8 cellular contexts compared by ENCODE assay signal in genomic region chr20:43456252-43456651, GRCh38. TPM values are rescaled to one million over a fixed set of nuclear protein-coding genes. Genes with fewer than 3 reads are reported as not detected.
DNase-seq lines count a peak whose midpoint lies in the region; ATAC-seq and TF ChIP-seq lines count a peak whose summit lies in the region.
"Not testable (repeated sequence)": the region's sequence is repeated elsewhere in the genome, so short reads cannot be mapped to it uniquely, and the experiment has no call there.

No MANE protein-coding gene starts in this region.

- not testable (repeated sequence) for TF ChIP-seq EP300 in SK-N-SH (IDR thresholded peaks at IDR 0.05; ENCODE audit: borderline replicate concordance in 1 of 2, low read depth in 1 of 2, low read length in 1 of 2)

- H3K4me2 ChIP-seq in KMS-11: peak overlapping the region; percentile 97; the same call in 1 of the 2 replicates
- H3K4me2 ChIP-seq in SK-N-SH: peak overlapping the region; percentile 97
- H3K4me2 ChIP-seq in mammary epithelial cell (ENCODE audit: insufficient read depth, low read depth, low read length): peak overlapping the region; percentile 83

- H3K27me3 ChIP-seq in CD4-positive, alpha-beta memory T cell (ENCODE audit: insufficient read depth, low read length); KMS-11 (ENCODE audit: insufficient read depth, low read depth); SK-N-SH (ENCODE audit: insufficient read depth); mammary epithelial cell (ENCODE audit: insufficient read depth, low read length); iPS-20b (ENCODE audit: insufficient read depth, low read length): not testable (repeated sequence)

- H3K27me3 Mint-ChIP-seq in CD4-positive, alpha-beta memory T cell; activated T-cell treated with anti-CD3 and anti-CD28 coated beads, Interleukin-2, amount 50 U/mL, for 4 hours (ENCODE audit: low read depth): not testable (repeated sequence)
- H3K27me3 Mint-ChIP-seq in nephron progenitor cell (ENCODE audit: low read depth, poor library complexity): peaks cover 23% of the 10 kb centered on the region
- peaks cover 15% of the 10 kb centered on the region for H3K27me3 Mint-ChIP-seq in stimulated activated naive CD8-positive, alpha-beta T cell treated with anti-CD3 and anti-CD28 coated beads, Interleukin-15, Interleukin-2, amounts not matched to agents 100 ng/mL and 50 ng/mL, for 24 hours

- not testable (repeated sequence) for H3K4me3 ChIP-seq in CD4-positive, alpha-beta memory T cell (ENCODE audit: low read length in 2 of 2); KMS-11 (IDR thresholded peaks at IDR 0.05; ENCODE audit: insufficient read depth, low read depth, low read length); SK-N-SH (ENCODE audit: low read depth in 2 of 2, low read length in 1 of 2)
- peak overlapping the region in 1 of 3 experiments; percentile 71 for H3K4me3 ChIP-seq in mammary epithelial cell (replicated peaks in 1 of 3; ENCODE audit: insufficient read depth in 1 of 3, low read depth in 2 of 3, low read length in 3 of 3)
- peak overlapping the region; percentile 76; the same call in 1 of the 2 replicates for H3K4me3 ChIP-seq in iPS-20b (ENCODE audit: low read length)

- H3K27ac Mint-ChIP-seq in CD4-positive, alpha-beta memory T cell: peak overlapping the region in 4 of 7 donors; percentile 8 to 99 (median 96)
- peak overlapping the region; percentile 100 for H3K27ac Mint-ChIP-seq in nephron progenitor cell
- not testable (repeated sequence) for H3K27ac Mint-ChIP-seq in stimulated activated naive CD8-positive, alpha-beta T cell treated with anti-CD3 and anti-CD28 coated beads, Interleukin-15, Interleukin-2, amounts not matched to agents 100 ng/mL and 50 ng/mL, for 24 hours

- TF ChIP-seq RAD21 in SK-N-SH (IDR thresholded peaks at IDR 0.05; ENCODE audit: low read length): not testable (repeated sequence)

- peaks cover 24% of the 10 kb centered on the region for H3K4me1 ChIP-seq in CD4-positive, alpha-beta memory T cell (ENCODE audit: insufficient read depth, low read length)
- H3K4me1 ChIP-seq in KMS-11 (ENCODE audit: low read depth, poor library complexity, severe bottlenecking) (peaks cover 22% of the 10 kb centered on the region), SK-N-SH (ENCODE audit: control insufficient read depth in 1 of 2, insufficient read depth in 2 of 2, low read depth in 1 of 2, low read length in 1 of 2) (peaks cover 0 to 13% of the 10 kb centered on the region in 2 experiments; a peak in 2 of 4 replicates), mammary epithelial cell (ENCODE audit: insufficient read depth, low read length) (peaks cover 12% of the 10 kb centered on the region)
- not testable (repeated sequence) for H3K4me1 ChIP-seq in iPS-20b (ENCODE audit: insufficient read depth, low read length)

- in situ Hi-C loops in mammary epithelial cell (cut with MboI; ENCODE audit: low sequenced_read_pairs in 2 of 2): not testable (repeated sequence)

- not testable (repeated sequence) for H3K9me3 Mint-ChIP-seq in CD4-positive, alpha-beta memory T cell; activated T-cell treated with anti-CD3 and anti-CD28 coated beads, Interleukin-2, amount 50 U/mL, for 4 hours; nephron progenitor cell; stimulated activated naive CD8-positive, alpha-beta T cell treated with anti-CD3 and anti-CD28 coated beads, Interleukin-15, Interleukin-2, amounts not matched to agents 100 ng/mL and 50 ng/mL, for 24 hours

- H3K9ac ChIP-seq in KMS-11; SK-N-SH; mammary epithelial cell (ENCODE audit: insufficient read depth, low read length): not testable (repeated sequence)
- peak overlapping the region; percentile 100; the same call in 1 of the 2 replicates for H3K9ac ChIP-seq in iPS-20b (ENCODE audit: low read depth, low read length)

- BruUV-seq in mammary epithelial cell (replicated peaks; lab: Mats Ljungman, UMichigan): not testable (repeated sequence)

- H3K27ac ChIP-seq in CD4-positive, alpha-beta memory T cell (ENCODE audit: low read depth, low read length); KMS-11; mammary epithelial cell (ENCODE audit: insufficient read depth, low read depth, low read length); iPS-20b (ENCODE audit: low read length): not testable (repeated sequence)
- H3K27ac ChIP-seq in SK-N-SH (ENCODE audit: low read depth in 2 of 2, low read length in 1 of 2): peak overlapping the region in 1 of 2 experiments; percentile 98; a peak in 1 of 4 replicates

- H3F3A ChIP-seq in SK-N-SH (replicated peaks; ENCODE audit: insufficient read depth): peaks cover 12% of the 10 kb centered on the region

- not testable (repeated sequence) for DNase-seq in CD4-positive, alpha-beta memory T cell; SK-N-SH; activated T-cell treated with anti-CD3 and anti-CD28 coated beads, Interleukin-2, amount 50 U/mL, for 4 hours; mammary epithelial cell; nephron progenitor cell

- not testable (repeated sequence) for H3K9me3 ChIP-seq in CD4-positive, alpha-beta memory T cell (ENCODE audit: control insufficient read depth in 1 of 2, low read length in 2 of 2); SK-N-SH; mammary epithelial cell (replicated peaks; ENCODE audit: insufficient read depth, low read length); iPS-20b (ENCODE audit: insufficient read depth, low read depth, low read length)

- peaks cover 18 to 43% (median 25%) of the 10 kb centered on the region in 4 donors for H3K4me1 Mint-ChIP-seq in CD4-positive, alpha-beta memory T cell
- peaks cover 21% of the 10 kb centered on the region for H3K4me1 Mint-ChIP-seq in activated T-cell treated with anti-CD3 and anti-CD28 coated beads, Interleukin-2, amount 50 U/mL, for 4 hours (ENCODE audit: low read depth)
- H3K4me1 Mint-ChIP-seq in nephron progenitor cell: peaks cover 33% of the 10 kb centered on the region
- H3K4me1 Mint-ChIP-seq in stimulated activated naive CD8-positive, alpha-beta T cell treated with anti-CD3 and anti-CD28 coated beads, Interleukin-15, Interleukin-2, amounts not matched to agents 100 ng/mL and 50 ng/mL, for 24 hours (ENCODE audit: low read depth): peaks cover 31% of the 10 kb centered on the region

- dilution Hi-C loops in mammary epithelial cell (cut with HindIII; ENCODE audit: low sequenced_read_pairs): loop anchor here (5.0 kb wide), 1 partner anchor 206 kb away; no protein-coding TSS in a partner anchor

- H4K20me1 ChIP-seq in KMS-11 (ENCODE audit: insufficient read depth): not testable (repeated sequence)
- H4K20me1 ChIP-seq in SK-N-SH (ENCODE audit: insufficient read depth) (peaks cover 27% of the 10 kb centered on the region), mammary epithelial cell (ENCODE audit: insufficient read depth, low read length) (peaks cover 11% of the 10 kb centered on the region)

- H2AFZ ChIP-seq in KMS-11 (ENCODE audit: low read depth) (peak overlapping the region; percentile 90), mammary epithelial cell (ENCODE audit: low read depth, low read length) (peak overlapping the region; percentile 92)
- not testable (repeated sequence) for H2AFZ ChIP-seq in SK-N-SH (ENCODE audit: low read depth)

- peak overlapping the region; percentile 87 to 99 (median 96) for H3K4me3 Mint-ChIP-seq in CD4-positive, alpha-beta memory T cell
- H3K4me3 Mint-ChIP-seq in activated T-cell treated with anti-CD3 and anti-CD28 coated beads, Interleukin-2, amount 50 U/mL, for 4 hours: peak overlapping the region; percentile 91
- H3K4me3 Mint-ChIP-seq in nephron progenitor cell: peak overlapping the region; percentile 93
- H3K4me3 Mint-ChIP-seq in stimulated activated naive CD8-positive, alpha-beta T cell treated with anti-CD3 and anti-CD28 coated beads, Interleukin-15, Interleukin-2, amounts not matched to agents 100 ng/mL and 50 ng/mL, for 24 hours: peak overlapping the region; percentile 92

- POLR2A ChIA-PET in CD4-positive, alpha-beta memory T cell (lab: Charles Lee; ENCODE audit: partially characterized antibody): interaction anchor here (0.7 to 3.7 kb wide), 5 partner anchors 10 to 1763 kb away, joined by 3 to 29 read pairs (median 17); partner anchors contain the start of gene IFT52
- POLR2A ChIA-PET in SK-N-SH (lab: Yijun Ruan, JAX): interaction anchor here (1.2 to 3.1 kb wide), 4 partner anchors 7 to 51 kb away, joined by 4 to 40 read pairs (median 10); no protein-coding TSS in a partner anchor

- intact Hi-C loops in CD4-positive, alpha-beta memory T cell (cut with micrococcal nuclease): loop anchor here (5.0 kb wide), 2 partner anchors 1431 to 1839 kb away; partner anchors contain the start of genes CHD6 and YWHAB
- intact Hi-C loops in mammary epithelial cell (cut with micrococcal nuclease): loop anchor here (2.0 to 5.0 kb wide), 2 partner anchors 37 to 731 kb away; partner anchors contain the start of gene JPH2

- WGBS in SK-N-SH (ENCODE audit: low lambda C conversion rate): 88% methylated on average over 8 of the region's 8 CpGs
- 95% methylated on average over 4 of the region's 8 CpGs for whole genome bisulfite sequencing in mammary epithelial cell (ENCODE audit: low coverage, missing lambda C conversion rate)

- H3K79me2 ChIP-seq in KMS-11 (ENCODE audit: insufficient read depth, low read depth) (peaks cover 21% of the 10 kb centered on the region), SK-N-SH (ENCODE audit: insufficient read depth) (peaks cover 36% of the 10 kb centered on the region), mammary epithelial cell (ENCODE audit: insufficient read depth, low read length) (peaks cover 34% of the 10 kb centered on the region)

- CTCF ChIA-PET in CD4-positive, alpha-beta memory T cell (lab: Charles Lee; ENCODE audit: partially characterized antibody): interaction anchor here (1.5 to 2.7 kb wide), 3 partner anchors 10 to 59 kb away, joined by 4 to 10 read pairs (median 8); no protein-coding TSS in a partner anchor
- CTCF ChIA-PET in SK-N-SH (lab: Yijun Ruan, JAX): interaction anchor here (1.2 to 1.6 kb wide), 5 partner anchors 7 to 236 kb away, joined by 3 to 5 read pairs (median 4); no protein-coding TSS in a partner anchor
- CTCF ChIA-PET in mammary epithelial cell (lab: Charles Lee; ENCODE audit: low non-redundant PET): not testable (repeated sequence)

- H3K36me3 Mint-ChIP-seq in CD4-positive, alpha-beta memory T cell: peaks cover 23 to 32% of the 10 kb centered on the region in 2 donors
- H3K36me3 Mint-ChIP-seq in activated T-cell treated with anti-CD3 and anti-CD28 coated beads, Interleukin-2, amount 50 U/mL, for 4 hours (ENCODE audit: insufficient read depth): peaks cover 21% of the 10 kb centered on the region
- peaks cover 27% of the 10 kb centered on the region for H3K36me3 Mint-ChIP-seq in nephron progenitor cell (ENCODE audit: low read depth)
- H3K36me3 Mint-ChIP-seq in stimulated activated naive CD8-positive, alpha-beta T cell treated with anti-CD3 and anti-CD28 coated beads, Interleukin-15, Interleukin-2, amounts not matched to agents 100 ng/mL and 50 ng/mL, for 24 hours (ENCODE audit: low read depth): peaks cover 29% of the 10 kb centered on the region

- not testable (repeated sequence) for ATAC-seq in activated T-cell treated with anti-CD3 and anti-CD28 coated beads, Interleukin-2, amount 50 U/mL, for 4 hours

- not testable (repeated sequence) for H3K9me2 ChIP-seq in SK-N-SH

- not testable (repeated sequence) for TF ChIP-seq CTCF in KMS-11 (conservative IDR thresholded peaks at IDR 0.05; ENCODE audit: low read depth, low read length); SK-N-SH (IDR thresholded peaks at IDR 0.05); mammary epithelial cell (conservative IDR thresholded peaks at IDR 0.05 in 1 of 2, IDR thresholded peaks at IDR 0.05 in 1 of 2; ENCODE audit: extremely low read depth in 1 of 2, insufficient read depth in 1 of 2, low read depth in 1 of 2, low read length in 2 of 2); nephron progenitor cell (IDR thresholded peaks at IDR 0.05)

- H3K36me3 ChIP-seq in CD4-positive, alpha-beta memory T cell (ENCODE audit: insufficient read depth, low read length): peaks cover 22% of the 10 kb centered on the region
- H3K36me3 ChIP-seq in KMS-11 (ENCODE audit: insufficient read depth) (peaks cover 22% of the 10 kb centered on the region; the same call in 1 of the 2 replicates), SK-N-SH (replicated peaks in 1 of 2; ENCODE audit: control insufficient read depth in 1 of 2, insufficient read depth in 2 of 2, low read length in 1 of 2) (peaks cover 24% of the 10 kb centered on the region in 2 experiments), mammary epithelial cell (ENCODE audit: insufficient read depth, low read length) (peaks cover 22% of the 10 kb centered on the region), iPS-20b (ENCODE audit: insufficient read depth, low read depth, low read length) (peaks cover 25% of the 10 kb centered on the region)

RNA-seq across cellular contexts. Expression of gene SRSF6, which starts 1.4 kb away (rescaled TPM):
- 100 to 1,000 TPM; 175 to 186 TPM for total RNA-seq in CD4-positive, alpha-beta memory T cell
- polyA plus RNA-seq in CD4-positive, alpha-beta memory T cell: 10 to 100 TPM; 30.6 to 47.1 TPM
- 92.6 and 126 TPM in 2 replicates for polyA plus RNA-seq in SK-N-SH (2012; rRNA removed)
- polyA plus RNA-seq in SK-N-SH (2012; cell fraction: cytosol; rRNA removed): 97.0 and 98.6 TPM in 2 replicates
- 193 and 328 TPM in 2 replicates for polyA plus RNA-seq in SK-N-SH (2012; cell fraction: nucleus; rRNA removed)
- total RNA-seq in activated T-cell treated with anti-CD3 and anti-CD28 coated beads, Interleukin-2, amount 50 U/mL, for 4 hours: 100 to 1,000 TPM; 280 to 299 (median 287) TPM
- 100 to 1,000 TPM in 1 of 2 donors, 10 to 100 TPM in 1; 81.2 to 126 TPM for total RNA-seq in mammary epithelial cell
- 69.6 TPM for polyA plus RNA-seq in mammary epithelial cell
- polyA minus RNA-seq in mammary epithelial cell: 80.9 TPM

RNA-seq across cellular contexts. Expression of gene L3MBTL1, which starts 51.2 kb away (rescaled TPM):
- 10 to 100 TPM; 18.3 to 22.5 TPM for total RNA-seq in CD4-positive, alpha-beta memory T cell
- polyA plus RNA-seq in CD4-positive, alpha-beta memory T cell: 1 to 10 TPM; 1.3 to 1.4 TPM
- polyA plus RNA-seq in SK-N-SH (2012; rRNA removed) (8.9 and 14.5 TPM in 2 replicates), mammary epithelial cell (1.8 TPM)
- polyA plus RNA-seq in SK-N-SH (2012; cell fraction: cytosol; rRNA removed): 1.8 and 2.7 TPM in 2 replicates
- 112 and 128 TPM in 2 replicates for polyA plus RNA-seq in SK-N-SH (2012; cell fraction: nucleus; rRNA removed)
- 1 to 10 TPM; 3.9 to 4.0 (median 4.0) TPM for total RNA-seq in activated T-cell treated with anti-CD3 and anti-CD28 coated beads, Interleukin-2, amount 50 U/mL, for 4 hours
- 10 to 100 TPM; 10.4 to 14.5 TPM for total RNA-seq in mammary epithelial cell
- polyA minus RNA-seq in mammary epithelial cell: 2.9 TPM
